Comparison of ENCODE assay signal across 17 cellular contexts in the genomic region with DNA sequence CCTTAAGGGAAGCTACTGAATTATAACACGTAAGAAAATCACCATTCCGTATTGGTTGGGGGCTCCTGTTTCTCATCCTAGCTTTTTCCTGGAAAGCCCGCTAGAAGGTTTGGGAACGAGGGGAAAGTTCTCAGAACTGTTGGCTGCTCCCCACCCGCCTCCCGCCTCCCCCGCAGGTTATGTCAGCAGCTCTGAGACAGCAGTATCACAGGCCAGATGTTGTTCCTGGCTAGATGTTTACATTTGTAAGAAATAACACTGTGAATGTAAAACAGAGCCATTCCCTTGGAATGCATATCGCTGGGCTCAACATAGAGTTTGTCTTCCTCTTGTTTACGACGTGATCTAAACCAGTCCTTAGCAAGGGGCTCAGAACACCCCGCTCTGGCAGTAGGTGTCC. TPM values are rescaled to one million over a fixed set of nuclear protein-coding genes. Genes with fewer than 3 reads are reported as not detected.
DNase-seq lines count a peak whose midpoint lies in the region; ATAC-seq and TF ChIP-seq lines count a peak whose summit lies in the region.
"Had no signal": no experiment of that assay in that cellular context is flagged by ENCODE, and none has a peak within 500 bp of the region (broad histone marks: within the 10 kb centered on the region; RNA-seq: fewer than 3 reads in every experiment).

No MANE protein-coding gene starts in this region.

- peak overlapping the region in 1 of 2 donors; percentile 65 for H3K9ac ChIP-seq in stomach smooth muscle (ENCODE audit: low read length in 2 of 2)

- H3K9me3 ChIP-seq in stomach smooth muscle (ENCODE audit: control insufficient read depth in 2 of 2, low read length in 2 of 2) (no peaks in the 10 kb centered on the region), WERI-Rb-1 (ENCODE audit: severe bottlenecking) (no peaks in the 10 kb centered on the region)

- TF ChIP-seq CTCF in cardiac fibroblast (IDR thresholded peaks at IDR 0.05; ENCODE audit: low read depth, low read length) = no peak
- no peak for TF ChIP-seq CTCF in WERI-Rb-1 (IDR thresholded peaks at IDR 0.05; ENCODE audit: low read depth, low read length)

- no peak for ATAC-seq in GM19324 (IDR thresholded peaks at IDR 0.05; ENCODE audit: low FRiP score, unreplicated experiment)
- ATAC-seq: activated naive CD8-positive, alpha-beta T cell treated with anti-CD3 and anti-CD28 coated beads, Interleukin-2, amount 50 U/mL, for 24 hours; HCT116; stimulated activated naive B cell treated with anti-CD40 and anti-IgM and Interleukin-4, amounts not matched to agents 10 μg/mL and 1 μg/mL and 100 μg/mL, for 72 hours; T-cell had no signal

- no peak overlapping the region for H3K4me3 Mint-ChIP-seq in immature natural killer cell
- H3K4me3 Mint-ChIP-seq: activated naive CD8-positive, alpha-beta T cell treated with anti-CD3 and anti-CD28 coated beads, Interleukin-2, amount 50 U/mL, for 24 hours; stimulated activated naive B cell treated with anti-CD40 and anti-IgM and Interleukin-4, amounts not matched to agents 10 μg/mL and 1 μg/mL and 100 μg/mL, for 72 hours; T-cell had no signal

- H3K4me3 ChIP-seq in cardiac fibroblast (replicated peaks in 1 of 2; ENCODE audit: low read depth in 2 of 2, low read length in 2 of 2) = no peak overlapping the region
- no peak overlapping the region for H3K4me3 ChIP-seq in stomach smooth muscle (ENCODE audit: low read length in 2 of 2)
- no peak overlapping the region for H3K4me3 ChIP-seq in WERI-Rb-1 (ENCODE audit: low read depth, low read length)

- peaks cover 4 to 17% (median 13%) of the 10 kb centered on the region in 3 donors for H3K36me3 Mint-ChIP-seq in immature natural killer cell

- H3K36me3 ChIP-seq in stomach smooth muscle (ENCODE audit: control insufficient read depth in 2 of 2, insufficient read depth in 2 of 2, low read length in 2 of 2) (peaks cover 8 to 15% of the 10 kb centered on the region in 2 donors), WERI-Rb-1 (peaks cover 40% of the 10 kb centered on the region)

- H3K27ac Mint-ChIP-seq in immature natural killer cell = peak overlapping the region in 5 of 6 donors; percentile 1 to 66 (median 64)
- H3K27ac Mint-ChIP-seq: activated naive CD8-positive, alpha-beta T cell treated with anti-CD3 and anti-CD28 coated beads, Interleukin-2, amount 50 U/mL, for 24 hours had no signal

- peaks cover 0 to 8% (median 5%) of the 10 kb centered on the region in 3 donors for H3K27me3 Mint-ChIP-seq in immature natural killer cell (ENCODE audit: low read depth in 3 of 3)
- H3K27me3 Mint-ChIP-seq: activated naive CD8-positive, alpha-beta T cell treated with anti-CD3 and anti-CD28 coated beads, Interleukin-2, amount 50 U/mL, for 24 hours; stimulated activated naive B cell treated with anti-CD40 and anti-IgM and Interleukin-4, amounts not matched to agents 10 μg/mL and 1 μg/mL and 100 μg/mL, for 72 hours; T-cell had no signal

- H3K27ac ChIP-seq in stomach smooth muscle (ENCODE audit: low read length) = peak overlapping the region; percentile 82
- no peak overlapping the region for H3K27ac ChIP-seq in WERI-Rb-1
- H3K27ac ChIP-seq: RWPE1 had no signal

- no peaks in the 10 kb centered on the region for H3K27me3 ChIP-seq in stomach smooth muscle (ENCODE audit: control insufficient read depth in 1 of 2, insufficient read depth in 2 of 2, low read length in 2 of 2)
- no peaks in the 10 kb centered on the region for H3K27me3 ChIP-seq in WERI-Rb-1 (ENCODE audit: insufficient read depth, low read depth, severe bottlenecking)

- peak; percentile 43 for DNase-seq in HCEC 1CT
- peak; percentile 40 to 82 for DNase-seq in cardiac fibroblast (ENCODE audit: low read depth in 2 of 2)
- no peak for DNase-seq in immature natural killer cell
- DNase-seq in NCI-H446 (lab: John Stamatoyannopoulos, UW) = no peak
- DNase-seq in WERI-Rb-1 = no peak
- DNase-seq: activated CD4-positive, alpha-beta T cell treated with anti-CD3 and anti-CD28 coated beads for 4 hours; activated naive CD8-positive, alpha-beta T cell treated with anti-CD3 and anti-CD28 coated beads, Interleukin-2, amount 50 U/mL, for 24 hours; activated T-cell treated with anti-CD3 and anti-CD28 coated beads for 4 hours; NCI-H2107; occipital lobe; small intestine; stimulated activated naive B cell treated with anti-CD40 and anti-IgM and Interleukin-4, amounts not matched to agents 10 μg/mL and 1 μg/mL and 100 μg/mL, for 72 hours; T-cell had no signal

- no peaks in the 10 kb centered on the region for H3K9me3 Mint-ChIP-seq in immature natural killer cell
- H3K9me3 Mint-ChIP-seq: activated naive CD8-positive, alpha-beta T cell treated with anti-CD3 and anti-CD28 coated beads, Interleukin-2, amount 50 U/mL, for 24 hours; stimulated activated naive B cell treated with anti-CD40 and anti-IgM and Interleukin-4, amounts not matched to agents 10 μg/mL and 1 μg/mL and 100 μg/mL, for 72 hours; T-cell had no signal

- peaks cover 0 to 6% of the 10 kb centered on the region in 2 donors for H3K4me1 Mint-ChIP-seq in immature natural killer cell
- H3K4me1 Mint-ChIP-seq: activated naive CD8-positive, alpha-beta T cell treated with anti-CD3 and anti-CD28 coated beads, Interleukin-2, amount 50 U/mL, for 24 hours had no signal

- H3K4me1 ChIP-seq in stomach smooth muscle (ENCODE audit: control insufficient read depth, insufficient read depth, low read length) = peaks cover 27% of the 10 kb centered on the region

RNA-seq across cellular contexts. Expression of gene MSANTD1, which starts 7.1 kb away (rescaled TPM):
- not detected for polyA plus RNA-seq in immature natural killer cell

RNA-seq across cellular contexts. Expression of gene RGS12, which starts 50.9 kb away (rescaled TPM):
- 1 to 10 TPM in 2 of 3 donors, not detected in 1; 2.5 to 2.7 TPM for polyA plus RNA-seq in immature natural killer cell

Comparison
In these comparisons a context has a peak if more than half of its experiments do, and no peak if none do; other contexts are left out.
1. DNase-seq: peak in HCEC 1CT (single experiment) and cardiac fibroblast (2 of 2); none in immature natural killer cell (0 of 3), NCI-H446 (0 of 2) and WERI-Rb-1 (single experiment).